ENCODE assay signal across 8 cellular contexts in the genomic region with DNA sequence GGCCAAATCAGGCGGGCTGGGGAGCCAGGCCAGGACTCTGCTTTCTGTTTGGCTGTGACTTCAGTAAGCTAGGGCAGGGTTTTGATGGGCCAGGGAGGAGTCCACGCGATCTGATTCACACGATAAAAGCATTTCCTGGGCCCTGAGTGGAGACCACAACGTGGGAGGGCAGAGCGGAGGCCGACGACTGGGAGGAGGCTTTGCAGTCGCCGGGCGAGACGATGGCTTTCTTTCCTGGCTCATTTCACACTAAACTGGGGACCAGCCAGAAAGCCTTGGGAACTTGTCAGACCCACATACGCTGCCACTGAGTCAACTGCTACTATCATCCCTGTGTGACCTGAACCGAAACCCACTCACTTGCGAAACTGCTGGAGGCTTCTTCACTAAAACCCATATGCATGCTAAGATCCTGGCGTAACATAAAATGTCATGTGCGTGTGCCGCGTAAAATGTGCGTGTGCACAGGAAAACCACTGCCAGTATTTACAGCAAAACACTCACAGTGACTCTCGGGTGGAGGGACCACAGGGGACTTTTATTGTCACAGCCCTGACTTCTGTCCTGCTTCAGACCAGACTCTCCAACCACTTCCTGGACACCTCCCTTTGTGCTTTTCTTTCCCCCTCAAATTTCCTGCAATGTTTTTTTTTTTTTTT. TPM values are rescaled to one million over a fixed set of nuclear protein-coding genes. Genes with fewer than 3 reads are reported as not detected.
DNase-seq lines count a peak whose midpoint lies in the region; ATAC-seq and TF ChIP-seq lines count a peak whose summit lies in the region.

No MANE protein-coding gene starts in this region.

- no peaks in the 10 kb centered on the region for H3K9me3 ChIP-seq in fibroblast of lung (ENCODE audit: control insufficient read depth, insufficient read depth, low read depth, low read length)

- H3K27me3 ChIP-seq in fibroblast of lung (ENCODE audit: control insufficient read depth, insufficient read depth, low read length), result peaks cover 2% of the 10 kb centered on the region

- H3K27ac ChIP-seq in fibroblast of lung (ENCODE audit: insufficient read depth, low read length), result peak overlapping the region; percentile 90

- DNase-seq in GM13977 (ENCODE audit: low spot score), result peak; percentile 68
- DNase-seq in Kasumi-1 (lab: John Stamatoyannopoulos, UW), result peak; percentile 56 to 66
- peak; percentile 87 for DNase-seq in activated CD8-positive, alpha-beta memory T cell treated with anti-CD3 and anti-CD28 coated beads, Interleukin-2, amount 50 U/mL, for 48 hours
- peak; percentile 96 for DNase-seq in fibroblast of lung (ENCODE audit: low read depth in 2 of 2)
- peak; percentile 92 for DNase-seq in skeletal muscle cell (ENCODE audit: low read depth)
- no peak for DNase-seq in DMS53 treated with DMSO at 0.1 percent for 48 hours (lab: John Stamatoyannopoulos, UW; ENCODE audit: unreplicated experiment)

- H3K36me3 ChIP-seq in fibroblast of lung (ENCODE audit: control insufficient read depth, insufficient read depth, low read length), result no peaks in the 10 kb centered on the region

- peak overlapping the region; percentile 61 for H3K4me2 ChIP-seq in fibroblast of lung (ENCODE audit: extremely low read depth, insufficient read depth, low read length)

- H3K4me1 ChIP-seq in fibroblast of lung (ENCODE audit: control insufficient read depth, extremely low read depth, insufficient read depth, low read length), result peaks cover 10% of the 10 kb centered on the region

- peak overlapping the region; percentile 60 for H2AFZ ChIP-seq in fibroblast of lung (ENCODE audit: low read length)

- no peaks in the 10 kb centered on the region for H4K20me1 ChIP-seq in fibroblast of lung (ENCODE audit: control insufficient read depth, extremely low read depth, insufficient read depth, low read length)

- no peaks in the 10 kb centered on the region for H3K79me2 ChIP-seq in fibroblast of lung (ENCODE audit: control insufficient read depth, insufficient read depth, low read length)

- H3K4me3 ChIP-seq in fibroblast of lung (replicated peaks in 1 of 4; ENCODE audit: control extremely low read depth in 1 of 4, insufficient read depth in 1 of 4, low read depth in 3 of 4, low read length in 4 of 4), result peak overlapping the region in 3 of 4 experiments; percentile 3 to 46 (median 41)
- peak overlapping the region; percentile 6 for H3K4me3 ChIP-seq in skeletal muscle cell (ENCODE audit: low read depth, low read length)

- in situ Hi-C loops in GM13977 (cut with MboI; ENCODE audit: low pct_unique_long_range_greater_than_20kb, low sequenced_read_pairs, unreplicated experiment), result no loop called here

- TF ChIP-seq CTCF in GM13977 (IDR thresholded peaks at IDR 0.05; ENCODE audit: extremely low read depth, insufficient read depth, missing control alignments) (no peak), fibroblast of lung (conservative IDR thresholded peaks at IDR 0.05 in 1 of 2, IDR thresholded peaks at IDR 0.05 in 1 of 2; ENCODE audit: low read depth in 1 of 2, low read length in 2 of 2) (no peak)

- peak overlapping the region; percentile 63 for H3K9ac ChIP-seq in fibroblast of lung (ENCODE audit: insufficient read depth, low read length)

- ATAC-seq in GM21526 (IDR thresholded peaks at IDR 0.05; ENCODE audit: low FRiP score, unreplicated experiment), result no peak
- ATAC-seq in GM18517 (IDR thresholded peaks at IDR 0.05; ENCODE audit: unreplicated experiment), result no peak

RNA-seq across cellular contexts. Expression of gene RHBDF2, which starts 14.2 kb away (rescaled TPM):
- total RNA-seq in fibroblast of lung, result 3.9 and 5.1 TPM in 2 replicates
- polyA plus RNA-seq in fibroblast of lung, result 0.94 and 1.7 TPM in 2 replicates
- 2.8 TPM in 2 replicates for polyA plus RNA-seq in fibroblast of lung (2012)
- polyA minus RNA-seq in fibroblast of lung (ENCODE audit: low replicate concordance), result 2.4 and 3.9 TPM in 2 replicates

RNA-seq across cellular contexts. Expression of gene CYGB, which starts 22.1 kb away (rescaled TPM):
- total RNA-seq in fibroblast of lung, result 12.4 and 19.5 TPM in 2 replicates
- polyA plus RNA-seq in fibroblast of lung, result 9.1 and 10.0 TPM in 2 replicates
- 19.9 and 25.0 TPM in 2 replicates for polyA plus RNA-seq in fibroblast of lung (2012)
- 15.1 and 19.0 TPM in 2 replicates for polyA minus RNA-seq in fibroblast of lung (ENCODE audit: low replicate concordance)

RNA-seq across cellular contexts. Expression of gene PRCD, which starts 24.4 kb away (rescaled TPM):
- 4.1 and 4.3 TPM in 2 replicates for total RNA-seq in fibroblast of lung
- 0.72 and 0.89 TPM in 2 replicates for polyA plus RNA-seq in fibroblast of lung
- polyA plus RNA-seq in fibroblast of lung (2012), result 1.1 and 2.0 TPM in 2 replicates
- not detected in 2 replicates for polyA minus RNA-seq in fibroblast of lung (ENCODE audit: low replicate concordance)

RNA-seq across cellular contexts. Expression of gene AANAT, which starts 48.0 kb away (rescaled TPM):
- not detected in 2 replicates for total RNA-seq in fibroblast of lung
- not detected in 2 replicates for polyA plus RNA-seq in fibroblast of lung
- not detected in 2 replicates for polyA plus RNA-seq in fibroblast of lung (2012)
- polyA minus RNA-seq in fibroblast of lung (ENCODE audit: low replicate concordance), result not detected in 2 replicates
